In genomic region chr22:36081023-36081431, GRCh38 we compare ENCODE assay signal across 13 cellular contexts. TPM values are rescaled to one million over a fixed set of nuclear protein-coding genes. Genes with fewer than 3 reads are reported as not detected.
DNase-seq lines count a peak whose midpoint lies in the region; ATAC-seq and TF ChIP-seq lines count a peak whose summit lies in the region.
"Had no signal": no experiment of that assay in that cellular context is flagged by ENCODE, and none has a peak within 500 bp of the region (broad histone marks: within the 10 kb centered on the region; RNA-seq: fewer than 3 reads in every experiment).

No MANE protein-coding gene starts in this region.

- CTCF ChIA-PET in CD8-positive, alpha-beta T cell (lab: Charles Lee) = no interaction called here

- POLR2A ChIA-PET in CD8-positive, alpha-beta T cell (lab: Charles Lee) = no interaction called here

- TF ChIP-seq CTCF in brain microvascular endothelial cell (IDR thresholded peaks at IDR 0.05; ENCODE audit: low read depth, low read length, missing control alignments) (no peak), testis (IDR thresholded peaks at IDR 0.05) (no peak)
- TF ChIP-seq CTCF in CD8-positive, alpha-beta T cell (IDR thresholded peaks at IDR 0.05) = no peak

- H3K9me3 Mint-ChIP-seq in CD8-positive, alpha-beta T cell = no peaks in the 10 kb centered on the region
- H3K9me3 Mint-ChIP-seq: activated naive CD8-positive, alpha-beta T cell treated with anti-CD3 and anti-CD28 coated beads for 36 hours; naive thymus-derived CD8-positive, alpha-beta T cell had no signal

- H3K36me3 ChIP-seq in brain microvascular endothelial cell (replicated peaks) (no peaks in the 10 kb centered on the region), testis (ENCODE audit: low read depth, missing control alignments) (no peaks in the 10 kb centered on the region)
- H3K36me3 ChIP-seq in CD8-positive, alpha-beta T cell (ENCODE audit: insufficient read depth, low read length) = no peaks in the 10 kb centered on the region

- ATAC-seq in Right ventricle myocardium inferior (peak; percentile 35), left ventricle myocardium superior (no peak)
- no peak for ATAC-seq in CD8-positive, alpha-beta T cell
- ATAC-seq: activated CD8-positive, alpha-beta T cell treated with anti-CD3 and anti-CD28 coated beads, Interleukin-2, amount 10 ng/mL, durations not matched to agents 7 days and 5 days; naive thymus-derived CD8-positive, alpha-beta T cell had no signal

- H3K9me3 ChIP-seq in CD8-positive, alpha-beta T cell (ENCODE audit: low read length) = no peaks in the 10 kb centered on the region
- no peaks in the 10 kb centered on the region for H3K9me3 ChIP-seq in testis

- no peaks in the 10 kb centered on the region for H3K4me1 ChIP-seq in CD8-positive, alpha-beta T cell (ENCODE audit: insufficient read depth, low read length)
- H3K4me1 ChIP-seq in testis = no peaks in the 10 kb centered on the region

- in situ Hi-C loops in brain microvascular endothelial cell (cut with HindIII; ENCODE audit: low pct_ligation_motif_present, low sequenced_read_pairs) = no loop called here

- H3K27ac ChIP-seq in brain microvascular endothelial cell (peak overlapping the region; percentile 79), testis (no peak overlapping the region)
- no peak overlapping the region for H3K27ac ChIP-seq in CD8-positive, alpha-beta T cell (ENCODE audit: low read depth, low read length)

- peaks cover 2% of the 10 kb centered on the region for H3K27me3 Mint-ChIP-seq in CD8-positive, alpha-beta T cell (ENCODE audit: low read depth)
- H3K27me3 Mint-ChIP-seq: activated naive CD8-positive, alpha-beta T cell treated with anti-CD3 and anti-CD28 coated beads for 36 hours had no signal

- DNase-seq in Right ventricle myocardium inferior (ENCODE audit: missing footprints) (no peak), left ventricle myocardium superior (no peak), brain microvascular endothelial cell (peak; percentile 87), kidney tubule cell (ENCODE audit: low spot score) (peak; percentile 77), COR-L47 (lab: John Stamatoyannopoulos, UW) (no peak), NCI-H1417 treated with DMSO at 0.1 percent for 48 hours (lab: John Stamatoyannopoulos, UW) (no peak), testis (no peak)
- no peak for DNase-seq in CD8-positive, alpha-beta T cell
- DNase-seq: activated CD8-positive, alpha-beta T cell treated with anti-CD3 and anti-CD28 coated beads, Interleukin-2, amount 10 ng/mL, durations not matched to agents 7 days and 5 days; activated naive CD8-positive, alpha-beta T cell treated with anti-CD3 and anti-CD28 coated beads for 36 hours; naive thymus-derived CD8-positive, alpha-beta T cell; NCI-H187 treated with DMSO at 0.1 percent for 48 hours; T-helper 1 cell had no signal

- intact Hi-C loops in Right ventricle myocardium inferior (cut with DNase I) (no loop called here), left ventricle myocardium superior (cut with micrococcal nuclease) (no loop called here), testis (cut with DNase I; ENCODE audit: low total_unique reads) (no loop called here)
- intact Hi-C loops in CD8-positive, alpha-beta T cell (cut with DNase I, micrococcal nuclease) = no loop called here

- no peak overlapping the region for H3K4me3 Mint-ChIP-seq in CD8-positive, alpha-beta T cell
- H3K4me3 Mint-ChIP-seq: activated CD8-positive, alpha-beta T cell treated with anti-CD3 and anti-CD28 coated beads, Interleukin-2, amount 10 ng/mL, durations not matched to agents 7 days and 5 days; activated naive CD8-positive, alpha-beta T cell treated with anti-CD3 and anti-CD28 coated beads for 36 hours; naive thymus-derived CD8-positive, alpha-beta T cell had no signal

- no peaks in the 10 kb centered on the region for H3K36me3 Mint-ChIP-seq in CD8-positive, alpha-beta T cell
- H3K36me3 Mint-ChIP-seq: naive thymus-derived CD8-positive, alpha-beta T cell had no signal

- H3K4me3 ChIP-seq in brain microvascular endothelial cell (ENCODE audit: low read depth, low read length) (no peak overlapping the region), testis (no peak overlapping the region)
- no peak overlapping the region for H3K4me3 ChIP-seq in CD8-positive, alpha-beta T cell (ENCODE audit: low read depth, low read length)

- H3K27me3 ChIP-seq in brain microvascular endothelial cell (replicated peaks) (no peaks in the 10 kb centered on the region), testis (no peaks in the 10 kb centered on the region)
- H3K27me3 ChIP-seq in CD8-positive, alpha-beta T cell (ENCODE audit: insufficient read depth, low read length) = no peaks in the 10 kb centered on the region

- no peak overlapping the region for H3K27ac Mint-ChIP-seq in CD8-positive, alpha-beta T cell
- H3K27ac Mint-ChIP-seq: activated CD8-positive, alpha-beta T cell treated with anti-CD3 and anti-CD28 coated beads, Interleukin-2, amount 10 ng/mL, durations not matched to agents 7 days and 5 days; activated naive CD8-positive, alpha-beta T cell treated with anti-CD3 and anti-CD28 coated beads for 36 hours; naive thymus-derived CD8-positive, alpha-beta T cell had no signal

- H3K4me1 Mint-ChIP-seq in CD8-positive, alpha-beta T cell (ENCODE audit: low read depth) = no peaks in the 10 kb centered on the region
- H3K4me1 Mint-ChIP-seq: naive thymus-derived CD8-positive, alpha-beta T cell had no signal

- WGBS in testis, 2 donors = 90 to 93% methylated on average over 6 of the region's 6 CpGs

- no peak for TF ChIP-seq POLR2A in testis (IDR thresholded peaks at IDR 0.05)

RNA-seq across cellular contexts. Expression of gene RBFOX2, which starts 52.4 kb away (rescaled TPM):
- 84.4 TPM for total RNA-seq in Right ventricle myocardium inferior
- 76.7 TPM for total RNA-seq in left ventricle myocardium superior
- total RNA-seq in CD8-positive, alpha-beta T cell = under 1 TPM; 0.79 to 0.94 TPM
- total RNA-seq in testis = 10 to 100 TPM; 63.9 to 85.2 TPM
- 53.4 TPM for polyA plus RNA-seq in testis (ENCODE audit: insufficient read depth, low read depth, low replicate concordance)

Comparison
In these comparisons a context has a peak if more than half of its experiments do, and no peak if none do; other contexts are left out.
1. DNase-seq: peak in brain microvascular endothelial cell (single experiment) and kidney tubule cell (single experiment); none in Right ventricle myocardium inferior (single experiment), left ventricle myocardium superior (single experiment), COR-L47 (single experiment), CD8-positive, alpha-beta T cell (0 of 7), NCI-H1417 treated with DMSO at 0.1 percent for 48 hours (single experiment) and testis (single experiment).
2. RNA of gene RBFOX2, which starts 52.4 kb away (total RNA-seq): 63.9 to 85.2 TPM in testis, 84.4 TPM in Right ventricle myocardium inferior (single experiment) and 76.7 TPM in left ventricle myocardium superior (single experiment); 0.79 to 0.94 TPM in CD8-positive, alpha-beta T cell; every median in the first group is over 10 times any median in the second.